In genomic region chr9:136722969-136723356, GRCh38 we compare ENCODE assay signal across 1 cellular context.
A peak's percentile ranks its signal among the peaks of the same experiment; 100 is the strongest.
TF ChIP-seq lines count a peak whose summit lies in the region.

No MANE protein-coding gene starts in this region.

TF ChIP-seq in K562, 482 proteins besides CTCF, POLR2A, EP300 and RAD21 (continues in another document):
- TF ChIP-seq PRDM10 (IDR thresholded peaks at IDR 0.05; ENCODE audit: partially characterized antibody) (no peak), HMG20B (CRISPR knock-in tag; IDR thresholded peaks at IDR 0.05) (no peak), SAFB (IDR thresholded peaks at IDR 0.05; ENCODE audit: borderline replicate concordance, low read depth, low read length) (no peak), ZNF277 (CRISPR knock-in tag; IDR thresholded peaks at IDR 0.05; ENCODE audit: borderline replicate concordance) (no peak), LARP7 (IDR thresholded peaks at IDR 0.05) (no peak), TAF1 (IDR thresholded peaks at IDR 0.05; ENCODE audit: control insufficient read depth, extremely low read depth, insufficient read depth, low read length, severe bottlenecking) (peak; percentile 11), HEY1 (CRISPR knock-in tag; IDR thresholded peaks at IDR 0.05; ENCODE audit: borderline replicate concordance) (no peak), CHD7 (IDR thresholded peaks at IDR 0.05; ENCODE audit: low read depth, low read length) (peak; percentile 41), ZNF121 (CRISPR knock-in tag; conservative IDR thresholded peaks at IDR 0.05) (no peak), KDM5B (IDR thresholded peaks at IDR 0.05; ENCODE audit: insufficient replicate concordance, low read depth, low read length) (peak; percentile 30), ARID3B (CRISPR knock-in tag; IDR thresholded peaks at IDR 0.05; ENCODE audit: borderline replicate concordance) (no peak), MYNN (IDR thresholded peaks at IDR 0.05) (peak; percentile 38; the same call in 1 of the 2 replicates), MYNN (CRISPR knock-in tag; IDR thresholded peaks at IDR 0.05) (no peak), ZBTB33 (CRISPR knock-in tag; IDR thresholded peaks at IDR 0.05) (peak; percentile 99), KDM4B (IDR thresholded peaks at IDR 0.05; ENCODE audit: borderline replicate concordance in 2 of 2, low read depth in 1 of 2) (no peak), CTBP1 (IDR thresholded peaks at IDR 0.05; ENCODE audit: borderline replicate concordance) (no peak), PTRF (tag; IDR thresholded peaks at IDR 0.05) (no peak), SIRT6 (IDR thresholded peaks at IDR 0.05; ENCODE audit: low read depth, low read length) (peak; percentile 40), RFX1 (IDR thresholded peaks at IDR 0.05) (no peak), RBFOX2 (IDR thresholded peaks at IDR 0.05; ENCODE audit: low read depth, low read length) (peak; percentile 59), PKNOX1 (IDR thresholded peaks at IDR 0.05) (no peak), FUS (optimal IDR thresholded peaks at IDR 0.05; ENCODE audit: low read depth, low read length) (no peak), BRD9 (IDR thresholded peaks at IDR 0.05; ENCODE audit: low read depth, partially characterized antibody) (no peak), EGR1 (conservative IDR thresholded peaks at IDR 0.05) (no peak), ZKSCAN3 (CRISPR knock-in tag; IDR thresholded peaks at IDR 0.05) (no peak), ETS1 (conservative IDR thresholded peaks at IDR 0.05; ENCODE audit: control insufficient read depth, low read depth, low read length) (peak; percentile 41; the same call in 1 of the 2 replicates), RBM39 (optimal IDR thresholded peaks at IDR 0.05; ENCODE audit: low read depth, low read length) (peak; percentile 54), SP2 (IDR thresholded peaks at IDR 0.05; ENCODE audit: extremely low read depth, low read depth, low read length, poor library complexity, severe bottlenecking) (no peak), KLF6 (CRISPR knock-in tag; IDR thresholded peaks at IDR 0.05; ENCODE audit: borderline replicate concordance) (no peak), FOXJ2 (tag; IDR thresholded peaks at IDR 0.05) (no peak), ZFX (CRISPR knock-in tag; IDR thresholded peaks at IDR 0.05) (0 out of 2 replicates have a peak, but pooled peaks have one; percentile 32), ARID1B (IDR thresholded peaks at IDR 0.05) (no peak), CGGBP1 (CRISPR knock-in tag; IDR thresholded peaks at IDR 0.05) (no peak), ZNF830 (CRISPR knock-in tag; IDR thresholded peaks at IDR 0.05) (no peak), BCOR (IDR thresholded peaks at IDR 0.05) (no peak), HDAC3 (IDR thresholded peaks at IDR 0.05; ENCODE audit: borderline replicate concordance, partially characterized antibody) (no peak), RB1 (IDR thresholded peaks at IDR 0.05; ENCODE audit: low read depth) (no peak), CBFA2T3 (IDR thresholded peaks at IDR 0.05) (no peak), POLR2G (IDR thresholded peaks at IDR 0.05; ENCODE audit: low read depth, low read length) (peak; percentile 65; the same call in 1 of the 2 replicates), SNRNP70 (optimal IDR thresholded peaks at IDR 0.05; ENCODE audit: low read depth, low read length) (peak; percentile 37), ZNF311 (CRISPR knock-in tag; IDR thresholded peaks at IDR 0.05) (no peak)
